In the genomic region with DNA sequence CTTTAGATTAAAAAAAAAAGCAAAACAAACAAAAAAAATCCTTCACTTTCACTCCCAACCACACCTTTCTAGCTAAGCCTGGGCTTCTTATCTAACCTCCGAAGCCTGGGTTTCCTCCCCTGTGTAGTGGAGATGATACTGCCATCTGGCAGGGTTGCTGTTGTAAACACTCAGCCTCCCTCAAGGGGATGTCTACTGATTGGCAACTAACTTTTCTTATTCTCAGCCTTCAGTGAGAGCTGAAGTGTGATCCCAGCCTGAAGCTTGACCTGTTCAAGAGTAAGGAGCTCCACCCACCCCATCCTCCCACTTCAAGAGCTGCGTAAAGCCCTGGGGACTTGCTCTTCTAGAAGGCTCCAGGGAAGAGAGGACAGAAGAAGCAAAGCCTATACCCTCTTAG, we compare ENCODE assay signal across 9 cellular contexts. TPM values are rescaled to one million over a fixed set of nuclear protein-coding genes. Genes with fewer than 3 reads are reported as not detected.
DNase-seq lines count a peak whose midpoint lies in the region; ATAC-seq, FAIRE-seq and TF ChIP-seq lines count a peak whose summit lies in the region.
"Had no signal": no experiment of that assay in that cellular context is flagged by ENCODE, and none has a peak within 500 bp of the region (broad histone marks: within the 10 kb centered on the region; RNA-seq: fewer than 3 reads in every experiment).

No MANE protein-coding gene starts in this region.

- POLR2A ChIA-PET in GM12878 (lab: Charles Lee): no interaction called here

- H2AFZ ChIP-seq in GM12878 (ENCODE audit: control insufficient read depth, low read depth, low read length) (no peak overlapping the region), neural progenitor cell (replicated peaks) (peak overlapping the region; percentile 79)

- peaks cover 11% of the 10 kb centered on the region for H3K27me3 Mint-ChIP-seq in neural progenitor cell (ENCODE audit: insufficient read depth, low read depth)

- DNase-seq in LoVo (ENCODE audit: low spot score) (peak; percentile 30), GM12878 (ENCODE audit: low read depth, low spot score) (no peak), neural progenitor cell (ENCODE audit: low spot score) (peak; percentile 15), SKM-1 treated with dmso at 0.1 percent for 144 hours (lab: John Stamatoyannopoulos, UW; ENCODE audit: unreplicated experiment) (no peak), COLO829 (ENCODE audit: low spot score) (no peak), DMS114 treated with DMSO at 0.1 percent for 48 hours (lab: John Stamatoyannopoulos, UW; ENCODE audit: unreplicated experiment) (no peak)

- 50% methylated on average over 2 of the region's 2 CpGs for WGBS in GM12878 (ENCODE audit: insufficient coverage, insufficient replicate concordance, low lambda C conversion rate, missing lambda C conversion rate)

- RAD21 ChIA-PET in GM12878 (lab: Charles Lee; ENCODE audit: unreplicated experiment): interaction anchor here (1.1 to 1.3 kb wide), 3 partner anchors 20 to 436 kb away, joined by 3 read pairs; no protein-coding TSS in a partner anchor

- CTCF ChIA-PET in GM12878 (lab: Yijun Ruan, JAX): interaction anchor here (0.6 to 1.5 kb wide), 9 partner anchors 16 to 1323 kb away, joined by 3 to 7 read pairs (median 3); no protein-coding TSS in a partner anchor

- no peak for TF ChIP-seq POLR2A in GM12878 (IDR thresholded peaks at IDR 0.05; ENCODE audit: low read depth, low read length)

- ATAC-seq in GM12878 (peak; percentile 49), GM18907 (IDR thresholded peaks at IDR 0.05; ENCODE audit: unreplicated experiment) (no peak)

- peak overlapping the region; percentile 58 for H3K4me3 Mint-ChIP-seq in neural progenitor cell

- no peaks in the 10 kb centered on the region for H3F3A ChIP-seq in neural progenitor cell (ENCODE audit: low read depth)

- no peak overlapping the region for H3K4me2 ChIP-seq in GM12878 (ENCODE audit: control insufficient read depth, insufficient read depth)
- H3K4me2 ChIP-seq in neural progenitor cell: peak overlapping the region; percentile 40

- H3K9ac ChIP-seq in GM12878 (ENCODE audit: control insufficient read depth, insufficient read depth, low read length) (no peak overlapping the region), neural progenitor cell (no peak overlapping the region)

- no peak for FAIRE-seq in GM12878 (lab: Jason Lieb, UNC)

- TF ChIP-seq EP300 in GM12878 (IDR thresholded peaks at IDR 0.05; ENCODE audit: borderline replicate concordance in 1 of 2, control insufficient read depth in 1 of 2, low read depth in 2 of 2, low read length in 2 of 2): no peak

- peaks cover 3% of the 10 kb centered on the region for H3K4me1 ChIP-seq in GM12878 (ENCODE audit: control insufficient read depth, insufficient read depth, low read length)
- H3K4me1 ChIP-seq in neural progenitor cell: peaks cover 8% of the 10 kb centered on the region

- in situ Hi-C loops in GM12878 (cut with MboI): loop anchor here (10.0 kb wide), 1 partner anchor 1035 kb away; the partner anchor contains the start of gene SLIT3

- H3K9me3 Mint-ChIP-seq in neural progenitor cell: peaks cover 1% of the 10 kb centered on the region

- H3K27me3 ChIP-seq in GM12878 (replicated peaks in 1 of 2; ENCODE audit: control insufficient read depth in 2 of 2, insufficient read depth in 2 of 2, low read length in 1 of 2) (no peaks in the 10 kb centered on the region), neural progenitor cell (peaks cover 5% of the 10 kb centered on the region)
- H3K27me3 ChIP-seq: right lobe of liver had no signal

- no peak overlapping the region for H3K27ac Mint-ChIP-seq in neural progenitor cell

- H3K9me3 ChIP-seq in GM12878 (replicated peaks; ENCODE audit: control insufficient read depth, insufficient read depth, low read length) (no peaks in the 10 kb centered on the region), neural progenitor cell (ENCODE audit: low read depth) (no peaks in the 10 kb centered on the region)
- H3K9me3 ChIP-seq: right lobe of liver had no signal

- SMC1A ChIA-PET in GM12878 (lab: Charles Lee; ENCODE audit: uncharacterized antibody, unreplicated experiment): interaction anchor here (1.0 to 1.4 kb wide), 5 partner anchors 20 to 298 kb away, joined by 3 to 4 read pairs (median 3); no protein-coding TSS in a partner anchor

- BruUV-seq in GM12878 (replicated peaks; lab: Mats Ljungman, UMichigan): no TSS peak

- intact Hi-C loops in GM12878 (cut with micrococcal nuclease; ENCODE audit: unreplicated experiment): loop anchor here (2.0 to 5.0 kb wide), 4 partner anchors 152 to 1033 kb away; partner anchors contain the start of gene RARS1

- no peak overlapping the region for H3K27ac ChIP-seq in GM12878 (ENCODE audit: control insufficient read depth, insufficient read depth)
- no peak overlapping the region for H3K27ac ChIP-seq in neural progenitor cell

- TF ChIP-seq RAD21 in GM12878 (IDR thresholded peaks at IDR 0.05; ENCODE audit: insufficient read depth, low read depth, low read length): no peak

- TF ChIP-seq CTCF in GM12872 (IDR thresholded peaks at IDR 0.05; ENCODE audit: insufficient read depth, low read depth, low read length) (0 out of 3 replicates have a peak, but pooled peaks have one; percentile 1), GM12878 (IDR thresholded peaks at IDR 0.05 in 2 of 3, conservative IDR thresholded peaks at IDR 0.05 in 1 of 3; ENCODE audit: control insufficient read depth in 2 of 3, extremely low read depth in 1 of 3, insufficient read depth in 1 of 3, low read depth in 3 of 3, low read length in 3 of 3) (no peak), neural progenitor cell (IDR thresholded peaks at IDR 0.05) (no peak)

- H3K4me3 ChIP-seq in GM12878 (no peak overlapping the region), neural progenitor cell (no peak overlapping the region)

- H3K36me3 Mint-ChIP-seq in neural progenitor cell: peaks cover 1% of the 10 kb centered on the region

- H4K20me1 ChIP-seq in GM12878 (ENCODE audit: control insufficient read depth, insufficient read depth): no peaks in the 10 kb centered on the region
- H4K20me1 ChIP-seq in neural progenitor cell (ENCODE audit: low read depth): no peaks in the 10 kb centered on the region

- no peaks in the 10 kb centered on the region for H3K79me2 ChIP-seq in GM12878 (ENCODE audit: control insufficient read depth, insufficient read depth, low read length)
- H3K79me2 ChIP-seq in neural progenitor cell (ENCODE audit: low read depth): no peaks in the 10 kb centered on the region

- peaks cover 27% of the 10 kb centered on the region for H3K4me1 Mint-ChIP-seq in neural progenitor cell

- H3K36me3 ChIP-seq in GM12878 (ENCODE audit: control insufficient read depth in 2 of 2, insufficient read depth in 2 of 2, low read length in 1 of 2) (no peaks in the 10 kb centered on the region), neural progenitor cell (no peaks in the 10 kb centered on the region)
- H3K36me3 ChIP-seq: right lobe of liver had no signal

TF ChIP-seq in GM12878, 131 proteins besides CTCF, POLR2A, EP300 and RAD21 (continues in another document):
- no peak for TF ChIP-seq CHD1 (IDR thresholded peaks at IDR 0.05; ENCODE audit: low read depth, low read length)
- no peak for TF ChIP-seq TCF12 (IDR thresholded peaks at IDR 0.05; ENCODE audit: low read depth, low read length)
- no peak for TF ChIP-seq IKZF1 (conservative IDR thresholded peaks at IDR 0.05)
- TF ChIP-seq PML (IDR thresholded peaks at IDR 0.05; ENCODE audit: low read length): no peak
- TF ChIP-seq, protein P1, sequence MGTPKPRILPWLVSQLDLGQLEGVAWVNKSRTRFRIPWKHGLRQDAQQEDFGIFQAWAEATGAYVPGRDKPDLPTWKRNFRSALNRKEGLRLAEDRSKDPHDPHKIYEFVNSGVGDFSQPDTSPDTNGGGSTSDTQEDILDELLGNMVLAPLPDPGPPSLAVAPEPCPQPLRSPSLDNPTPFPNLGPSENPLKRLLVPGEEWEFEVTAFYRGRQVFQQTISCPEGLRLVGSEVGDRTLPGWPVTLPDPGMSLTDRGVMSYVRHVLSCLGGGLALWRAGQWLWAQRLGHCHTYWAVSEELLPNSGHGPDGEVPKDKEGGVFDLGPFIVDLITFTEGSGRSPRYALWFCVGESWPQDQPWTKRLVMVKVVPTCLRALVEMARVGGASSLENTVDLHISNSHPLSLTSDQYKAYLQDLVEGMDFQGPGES (IDR thresholded peaks at IDR 0.05): no peak
- TF ChIP-seq ZZZ3 (IDR thresholded peaks at IDR 0.05; ENCODE audit: control insufficient read depth, insufficient read length, low read depth): no peak
- no peak for TF ChIP-seq CBFB (IDR thresholded peaks at IDR 0.05; ENCODE audit: low read depth)
- no peak for TF ChIP-seq SMAD1 (IDR thresholded peaks at IDR 0.05; ENCODE audit: low read depth, partially characterized antibody)
- no peak for TF ChIP-seq ZNF622 (IDR thresholded peaks at IDR 0.05)
- no peak for TF ChIP-seq RELA (IDR thresholded peaks at IDR 0.05; ENCODE audit: borderline replicate concordance, partially characterized antibody)
- TF ChIP-seq TBL1XR1 (IDR thresholded peaks at IDR 0.05; ENCODE audit: low read depth, low read length): no peak
- TF ChIP-seq, protein P2, sequence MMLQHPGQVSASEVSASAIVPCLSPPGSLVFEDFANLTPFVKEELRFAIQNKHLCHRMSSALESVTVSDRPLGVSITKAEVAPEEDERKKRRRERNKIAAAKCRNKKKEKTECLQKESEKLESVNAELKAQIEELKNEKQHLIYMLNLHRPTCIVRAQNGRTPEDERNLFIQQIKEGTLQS (IDR thresholded peaks at IDR 0.05; ENCODE audit: borderline replicate concordance, extremely low read depth, low read depth, low read length): no peak

RNA-seq across cellular contexts. Expression of gene WWC1, which starts 21.5 kb away (rescaled TPM):
- 6.0 TPM in 2 replicates for total RNA-seq in GM12878 (2013; cell fraction: nucleolus; rRNA removed)
- total RNA-seq in GM12878 (2014; rRNA removed): 2.6 and 2.7 TPM in 2 replicates
- total RNA-seq in GM12878 (2014; rRNA removed; fragmentation: Illumina TruSeq; extraction: Trizol): 2.3 and 3.3 TPM in 2 replicates
- total RNA-seq in GM12878 (2021): 5.3 and 5.9 TPM in 2 replicates
- polyA plus RNA-seq in GM12878 (2011; ENCODE audit: low read depth): 0.96 TPM
- polyA plus RNA-seq in GM12878 (2011; rRNA removed): 7.2 and 7.8 TPM in 2 replicates
- 5.4 and 5.6 TPM in 2 replicates for polyA plus RNA-seq in GM12878 (2011; cell fraction: cytosol; rRNA removed)
- 7.6 and 9.8 TPM in 2 replicates for polyA plus RNA-seq in GM12878 (2011; cell fraction: nucleus; rRNA removed)
- polyA plus RNA-seq in GM12878 (2012): 2.3 and 3.2 TPM in 2 replicates
- 3.0 and 34.5 TPM in 2 replicates for polyA plus RNA-seq in GM12878 (2014; fragmentation: Illumina TruSeq; extraction: Trizol)
- polyA plus RNA-seq in GM12878 (2014; fragmentation: Nextera tagmentation; extraction: Ambion mirVana): 1 to 10 TPM in 1 of 2 experiments, under 1 TPM in 1; 0.50 to 1.2 TPM
- 2.3 and 2.8 TPM in 2 replicates for polyA plus RNA-seq in GM12878 (2014; rRNA removed)
- polyA plus RNA-seq in GM12878 (2016; fragmentation: Nextera tagmentation; extraction: Ambion mirVana): 1 to 10 TPM in 1 of 2 experiments, under 1 TPM in 1; 0.74 to 1.6 TPM
- polyA minus RNA-seq in GM12878 (2011; rRNA and poly(A)+ RNA removed): 9.4 and 14.1 TPM in 2 replicates
- 2.9 and 5.1 TPM in 2 replicates for polyA minus RNA-seq in GM12878 (2011; cell fraction: cytosol; rRNA and poly(A)+ RNA removed)
- 5.4 and 9.2 TPM in 2 replicates for polyA minus RNA-seq in GM12878 (2011; cell fraction: nucleus; rRNA and poly(A)+ RNA removed)
- 6.3 and 6.7 TPM in 2 replicates for total RNA-seq in neural progenitor cell (ENCODE audit: low replicate concordance)

Comparison
In these comparisons a context has a peak if more than half of its experiments do, and no peak if none do; other contexts are left out.
1. DNase-seq: peak in LoVo (single experiment) and neural progenitor cell (single experiment); none in GM12878 (single experiment), SKM-1 treated with dmso at 0.1 percent for 144 hours (single experiment), COLO829 (single experiment) and DMS114 treated with DMSO at 0.1 percent for 48 hours (single experiment).